In genomic region chr5:23071682-23072081, GRCh38 we compare ENCODE assay signal across 33 cellular contexts.
DNase-seq lines count a peak whose midpoint lies in the region; ATAC-seq, FAIRE-seq and TF ChIP-seq lines count a peak whose summit lies in the region.
"Had no signal": no experiment of that assay in that cellular context is flagged by ENCODE, and none has a peak within 500 bp of the region (broad histone marks: within the 10 kb centered on the region; RNA-seq: fewer than 3 reads in every experiment).

No MANE protein-coding gene starts in this region.

- H3K27me3 ChIP-seq in OCI-LY1 (ENCODE audit: insufficient read depth, low read length), result no peaks in the 10 kb centered on the region

- H3K4me1 ChIP-seq in A549, result no peaks in the 10 kb centered on the region
- peaks cover 35% of the 10 kb centered on the region for H3K4me1 ChIP-seq in OCI-LY1 (ENCODE audit: insufficient read depth, low read length, severe bottlenecking)
- H3K4me1 ChIP-seq: Caco-2, lower lobe of right lung, prostate gland had no signal

- no peak for FAIRE-seq in A549 (lab: Jason Lieb, UNC)

- no peak for TF ChIP-seq EP300 in A549 (IDR thresholded peaks at IDR 0.05)

- no peaks in the 10 kb centered on the region for H3K79me2 ChIP-seq in OCI-LY1 (ENCODE audit: insufficient read depth, low read length)

- no peaks in the 10 kb centered on the region for H3F3A ChIP-seq in OCI-LY1 (ENCODE audit: insufficient read depth, low read length)

- H3K9me2 ChIP-seq in OCI-LY1 (ENCODE audit: low read depth, low read length), result no peaks in the 10 kb centered on the region

- H3K4me2 ChIP-seq in A549 (no peak overlapping the region), OCI-LY1 (ENCODE audit: low read length) (peak overlapping the region; percentile 61)

- no peak overlapping the region for H3K27ac Mint-ChIP-seq in activated naive CD8-positive, alpha-beta T cell treated with anti-CD3 and anti-CD28 coated beads for 36 hours
- H3K27ac Mint-ChIP-seq: CD14-positive monocyte; natural killer cell; stimulated activated naive CD8-positive, alpha-beta T cell treated with anti-CD3 and anti-CD28 coated beads, Interleukin-15, Interleukin-2, amounts not matched to agents 100 ng/mL and 50 ng/mL, for 24 hours had no signal

- TF ChIP-seq CTCF in A549 (IDR thresholded peaks at IDR 0.05), result no peak
- no peak for TF ChIP-seq CTCF in OCI-LY1 (IDR thresholded peaks at IDR 0.05; ENCODE audit: low read length)

- POLR2A ChIA-PET in A549 (lab: Yijun Ruan, JAX), result no interaction called here

- no peak overlapping the region for H3K4me3 ChIP-seq in A549
- peak overlapping the region; percentile 14 for H3K4me3 ChIP-seq in OCI-LY1 (ENCODE audit: low read depth, low read length, poor library complexity, severe bottlenecking)
- H3K4me3 ChIP-seq: lower lobe of right lung, prostate gland, thoracic aorta had no signal

- no peak overlapping the region for H3K4me3 Mint-ChIP-seq in activated naive CD8-positive, alpha-beta T cell treated with anti-CD3 and anti-CD28 coated beads for 36 hours
- H3K4me3 Mint-ChIP-seq: CD14-positive monocyte; natural killer cell; stimulated activated naive CD8-positive, alpha-beta T cell treated with anti-CD3 and anti-CD28 coated beads, Interleukin-15, Interleukin-2, amounts not matched to agents 100 ng/mL and 50 ng/mL, for 24 hours had no signal

- H4K20me1 ChIP-seq in OCI-LY1 (ENCODE audit: insufficient read depth, low read length), result no peaks in the 10 kb centered on the region

- 0 out of 2 replicates have a peak overlapping the region, but pooled peaks have one; percentile 28 for H2AFZ ChIP-seq in OCI-LY1 (ENCODE audit: low read length)

- no peak for DNase-seq in A549 (ENCODE audit: low read depth in 1 of 2, low spot score in 1 of 2)
- no peak for DNase-seq in NCI-H226
- no peak for DNase-seq in MV-4-11 (lab: John Stamatoyannopoulos, UW)
- no peak for DNase-seq in activated naive CD8-positive, alpha-beta T cell treated with anti-CD3 and anti-CD28 coated beads for 36 hours
- no peak for DNase-seq in OCI-M2 (lab: John Stamatoyannopoulos, UW; ENCODE audit: unreplicated experiment)
- DNase-seq: 8988T; activated CD4-positive, alpha-beta T cell treated with anti-CD3 and anti-CD28 coated beads, Interleukin-2, amount 50 U/mL, for 48 hours; activated CD4-positive, CD25-positive, alpha-beta regulatory T cell; activated naive CD4-positive, alpha-beta T cell; activated T-cell treated with anti-CD3 and anti-CD28 coated beads, Interleukin-2, amount 50 U/mL, for 48 hours; Caco-2; caudate nucleus; cortex of kidney; DMS79; effector memory CD4-positive, alpha-beta T cell; GDM1; GOT3; hippocampal formation; lower lobe of right lung; natural killer cell; NCI-H446 treated with DMSO at 0.1 percent for 48 hours; NCI-H774; nucleus accumbens; stimulated activated CD8-positive, alpha-beta memory T cell treated with anti-CD3 and anti-CD28 coated beads, Interleukin-4, amount 100 ng/mL, for 48 hours had no signal

- CTCF ChIA-PET in A549 (lab: Yijun Ruan, JAX), result no interaction called here

- no peaks in the 10 kb centered on the region for H3K9me3 Mint-ChIP-seq in activated naive CD8-positive, alpha-beta T cell treated with anti-CD3 and anti-CD28 coated beads for 36 hours
- H3K9me3 Mint-ChIP-seq: stimulated activated naive CD8-positive, alpha-beta T cell treated with anti-CD3 and anti-CD28 coated beads, Interleukin-15, Interleukin-2, amounts not matched to agents 100 ng/mL and 50 ng/mL, for 24 hours had no signal

- H3K4me1 Mint-ChIP-seq in activated naive CD8-positive, alpha-beta T cell treated with anti-CD3 and anti-CD28 coated beads for 36 hours, result no peaks in the 10 kb centered on the region
- H3K4me1 Mint-ChIP-seq: CD14-positive monocyte, natural killer cell had no signal

- WGBS in A549 (ENCODE audit: missing lambda C conversion rate), result 9% methylated on average over 3 of the region's 3 CpGs

- no peaks in the 10 kb centered on the region for H3K36me3 Mint-ChIP-seq in activated naive CD8-positive, alpha-beta T cell treated with anti-CD3 and anti-CD28 coated beads for 36 hours
- H3K36me3 Mint-ChIP-seq: CD14-positive monocyte, natural killer cell had no signal

- no peak for TF ChIP-seq POLR2A in A549 (IDR thresholded peaks at IDR 0.05; ENCODE audit: low read length)

- no peaks in the 10 kb centered on the region for H3K27me3 Mint-ChIP-seq in activated naive CD8-positive, alpha-beta T cell treated with anti-CD3 and anti-CD28 coated beads for 36 hours
- H3K27me3 Mint-ChIP-seq: stimulated activated naive CD8-positive, alpha-beta T cell treated with anti-CD3 and anti-CD28 coated beads, Interleukin-15, Interleukin-2, amounts not matched to agents 100 ng/mL and 50 ng/mL, for 24 hours had no signal

- H3K9me3 ChIP-seq in A549, result no peaks in the 10 kb centered on the region
- no peaks in the 10 kb centered on the region for H3K9me3 ChIP-seq in OCI-LY1 (ENCODE audit: low read length)
- H3K9me3 ChIP-seq: Caco-2, lower lobe of right lung, prostate gland, thoracic aorta had no signal

- no peak for TF ChIP-seq RAD21 in A549 (conservative IDR thresholded peaks at IDR 0.05 in 1 of 2, IDR thresholded peaks at IDR 0.05 in 1 of 2)

- no peak overlapping the region for H3K27ac ChIP-seq in A549
- H3K27ac ChIP-seq in OCI-LY1 (ENCODE audit: low read depth, low read length, poor library complexity, severe bottlenecking), result peak overlapping the region; percentile 97
- H3K27ac ChIP-seq: epithelial cell of prostate, lower lobe of right lung, prostate gland, thoracic aorta had no signal

- no peaks in the 10 kb centered on the region for H3K36me3 ChIP-seq in OCI-LY1 (ENCODE audit: insufficient read depth, low read length)
- H3K36me3 ChIP-seq: lower lobe of right lung, prostate gland, thoracic aorta had no signal

- H3K9ac ChIP-seq in OCI-LY1 (ENCODE audit: low read length), result peak overlapping the region; percentile 54

- ATAC-seq in A549 (no peak), GM19025 (IDR thresholded peaks at IDR 0.05; ENCODE audit: low read depth, unreplicated experiment) (peak; percentile 68), HG02852 (IDR thresholded peaks at IDR 0.05; ENCODE audit: unreplicated experiment) (peak; percentile 59)
- ATAC-seq: lower lobe of right lung, natural killer cell, sciatic nerve had no signal

TF ChIP-seq in A549, 52 proteins besides CTCF, POLR2A, EP300 and RAD21:
- TF ChIP-seq MAFK (IDR thresholded peaks at IDR 0.05; ENCODE audit: partially characterized antibody) (peak; percentile 62), NR3C1 (IDR thresholded peaks at IDR 0.05) (no peak)

Comparison
In these comparisons a context has a peak if more than half of its experiments do, and no peak if none do; other contexts are left out.
1. ATAC-seq: peak in GM19025 (single experiment) and HG02852 (single experiment); none in A549 (0 of 2).